ENCODE assay signal across 1 cellular context in genomic region chr3:12986031-12986430, GRCh38.
TF ChIP-seq lines count a peak whose summit lies in the region.

No MANE protein-coding gene starts in this region.

TF ChIP-seq in WTC11, 78 proteins besides CTCF, POLR2A, EP300 and RAD21 (continued from another document):
- TF ChIP-seq AFF4 (CRISPR knock-in tag; IDR thresholded peaks at IDR 0.05; ENCODE audit: borderline replicate concordance) (no peak), ATF3 (CRISPR knock-in tag; conservative IDR thresholded peaks at IDR 0.05) (no peak), FOXJ3 (CRISPR knock-in tag; IDR thresholded peaks at IDR 0.05; ENCODE audit: borderline replicate concordance) (no peak), GRHL2 (CRISPR knock-in tag; IDR thresholded peaks at IDR 0.05; ENCODE audit: insufficient replicate concordance, severe bottlenecking) (no peak), ZNF423 (CRISPR knock-in tag; IDR thresholded peaks at IDR 0.05) (no peak)
